Comparison of ENCODE assay signal across 8 cellular contexts in genomic region chr2:187500585-187501359, GRCh38. TPM values are rescaled to one million over a fixed set of nuclear protein-coding genes. Genes with fewer than 3 reads are reported as not detected.
DNase-seq lines count a peak whose midpoint lies in the region; ATAC-seq lines count a peak whose summit lies in the region.

No MANE protein-coding gene starts in this region.

- peak; percentile 10 for DNase-seq in AG08395 (ENCODE audit: low spot score)
- peak; percentile 86 for DNase-seq in HT-29 (ENCODE audit: low spot score)
- DNase-seq in T1000 (lab: John Stamatoyannopoulos, UW) = peak; percentile 15
- peak; percentile 46 for DNase-seq in kidney tubule cell (ENCODE audit: low spot score)
- DNase-seq in activated gamma-delta T cell (lab: John Stamatoyannopoulos, UW) = no peak
- DNase-seq in stimulated activated naive B cell treated with anti-CD40 and anti-IgM and Interleukin-4, amounts not matched to agents 10 μg/mL and 1 μg/mL and 100 μg/mL, for 72 hours = no peak

- H3K9me3 Mint-ChIP-seq in stimulated activated naive B cell treated with anti-CD40 and anti-IgM and Interleukin-4, amounts not matched to agents 10 μg/mL and 1 μg/mL and 100 μg/mL, for 72 hours = no peaks in the 10 kb centered on the region

- H3K27ac Mint-ChIP-seq in stimulated activated naive B cell treated with anti-CD40 and anti-IgM and Interleukin-4, amounts not matched to agents 10 μg/mL and 1 μg/mL and 100 μg/mL, for 72 hours = no peak overlapping the region

- no peak overlapping the region for H3K4me3 Mint-ChIP-seq in stimulated activated naive B cell treated with anti-CD40 and anti-IgM and Interleukin-4, amounts not matched to agents 10 μg/mL and 1 μg/mL and 100 μg/mL, for 72 hours

- no peaks in the 10 kb centered on the region for H3K4me1 Mint-ChIP-seq in stimulated activated naive B cell treated with anti-CD40 and anti-IgM and Interleukin-4, amounts not matched to agents 10 μg/mL and 1 μg/mL and 100 μg/mL, for 72 hours

- ATAC-seq in GM19023 (IDR thresholded peaks at IDR 0.05; ENCODE audit: unreplicated experiment) (no peak), HG03025 (IDR thresholded peaks at IDR 0.05; ENCODE audit: low FRiP score, unreplicated experiment) (no peak)
- ATAC-seq in stimulated activated naive B cell treated with anti-CD40 and anti-IgM and Interleukin-4, amounts not matched to agents 10 μg/mL and 1 μg/mL and 100 μg/mL, for 72 hours (replicated peaks) = no peak

- no peaks in the 10 kb centered on the region for H3K27me3 Mint-ChIP-seq in stimulated activated naive B cell treated with anti-CD40 and anti-IgM and Interleukin-4, amounts not matched to agents 10 μg/mL and 1 μg/mL and 100 μg/mL, for 72 hours

- no peaks in the 10 kb centered on the region for H3K36me3 Mint-ChIP-seq in stimulated activated naive B cell treated with anti-CD40 and anti-IgM and Interleukin-4, amounts not matched to agents 10 μg/mL and 1 μg/mL and 100 μg/mL, for 72 hours

RNA-seq across cellular contexts. Expression of gene CALCRL, which starts 52.7 kb away (rescaled TPM):
- total RNA-seq in HT-29 (2014; rRNA removed; shearing (Covaris generic)) = not detected in 2 replicates

RNA-seq across cellular contexts. Expression of gene TFPI, which starts 53.5 kb away (rescaled TPM):
- 30.4 and 38.4 TPM in 2 replicates for total RNA-seq in HT-29 (2014; rRNA removed; shearing (Covaris generic))

Comparison
In these comparisons a context has a peak if more than half of its experiments do, and no peak if none do; other contexts are left out.
1. DNase-seq: peak in AG08395 (single experiment), HT-29 (single experiment), T1000 (single experiment) and kidney tubule cell (single experiment); none in activated gamma-delta T cell (single experiment) and stimulated activated naive B cell treated with anti-CD40 and anti-IgM and Interleukin-4, amounts not matched to agents 10 μg/mL and 1 μg/mL and 100 μg/mL, for 72 hours (single experiment).